Comparison of ENCODE assay signal across 22 cellular contexts in genomic region chr7:3710531-3710930, GRCh38.
DNase-seq lines count a peak whose midpoint lies in the region; ATAC-seq, FAIRE-seq and TF ChIP-seq lines count a peak whose summit lies in the region.
"Had no signal": no experiment of that assay in that cellular context is flagged by ENCODE, and none has a peak within 500 bp of the region (broad histone marks: within the 10 kb centered on the region; RNA-seq: fewer than 3 reads in every experiment).

No MANE protein-coding gene starts in this region.

- peak; percentile 27 for DNase-seq in MCF 10A (ENCODE audit: unreplicated experiment)
- DNase-seq in breast epithelium (ENCODE audit: low spot score in 2 of 2): no peak
- DNase-seq in Panc1 (ENCODE audit: low read depth, low spot score): no peak
- no peak for DNase-seq in left lung
- DNase-seq in urothelium cell line (ENCODE audit: low spot score): no peak
- no peak for DNase-seq in HTR-8/SVneo (ENCODE audit: insufficient read length, low spot score)
- DNase-seq in GM19239 (ENCODE audit: insufficient read length, low spot score): no peak
- DNase-seq: ACHN; C1 segment of cervical spinal cord; CD8-positive, alpha-beta memory T cell; DMS53; IMR-90; MG63; NCI-H1092 treated with DMSO at 0.1 percent for 48 hours; NCI-H1694; NCI-H2081 treated with DMSO at 0.1 percent for 48 hours; NCI-H524; SHP77; T-cell had no signal

- no peak overlapping the region for H3K4me3 ChIP-seq in breast epithelium
- no peak overlapping the region for H3K4me3 ChIP-seq in Panc1 (ENCODE audit: low read depth in 2 of 2, low read length in 2 of 2)
- H3K4me3 ChIP-seq in left lung: no peak overlapping the region
- H3K4me3 ChIP-seq: MG63, SK-N-MC had no signal

- H3K4me1 ChIP-seq in breast epithelium: no peaks in the 10 kb centered on the region
- H3K4me1 ChIP-seq in Panc1 (ENCODE audit: control insufficient read depth, insufficient read depth, low read length): peaks cover 19% of the 10 kb centered on the region
- H3K4me1 ChIP-seq in left lung: no peaks in the 10 kb centered on the region

- H3K4me1 Mint-ChIP-seq in MCF 10A (ENCODE audit: insufficient read depth, unreplicated experiment): peaks cover 13% of the 10 kb centered on the region

- H3K27me3 ChIP-seq in breast epithelium (no peaks in the 10 kb centered on the region), Panc1 (ENCODE audit: control insufficient read depth, insufficient read depth, low read length) (no peaks in the 10 kb centered on the region), left lung (no peaks in the 10 kb centered on the region)
- H3K27me3 ChIP-seq: MG63 had no signal

- intact Hi-C loops in MCF 10A (cut with micrococcal nuclease) (no loop called here), breast epithelium (cut with DNase I; ENCODE audit: low total_unique reads) (no loop called here), Panc1 (cut with micrococcal nuclease; ENCODE audit: unreplicated experiment) (no loop called here), left lung (cut with DNase I) (no loop called here)

- peaks cover 8% of the 10 kb centered on the region for H3K9me3 Mint-ChIP-seq in MCF 10A (ENCODE audit: unreplicated experiment)
- H3K9me3 Mint-ChIP-seq: T-cell had no signal

- ATAC-seq in Panc1 (peak; percentile 77; the same call in 1 of the 2 replicates), left lung (peak; percentile 70), HG02852 (IDR thresholded peaks at IDR 0.05; ENCODE audit: unreplicated experiment) (no peak)
- ATAC-seq: T-cell had no signal

- BruUV-seq in MCF 10A (replicated peaks; lab: Mats Ljungman, UMichigan) (no TSS peak), Panc1 (replicated peaks; lab: Mats Ljungman, UMichigan) (no TSS peak)

- H3K27ac Mint-ChIP-seq in MCF 10A (ENCODE audit: low read depth, unreplicated experiment): no peak overlapping the region
- H3K27ac Mint-ChIP-seq: CD8-positive, alpha-beta memory T cell had no signal

- H3K27me3 Mint-ChIP-seq in MCF 10A (ENCODE audit: insufficient read depth, unreplicated experiment): no peaks in the 10 kb centered on the region

- POLR2A ChIA-PET in MCF 10A (lab: Yijun Ruan, JAX): no interaction called here
- POLR2A ChIA-PET in Panc1 (lab: Charles Lee): no interaction called here

- no peak overlapping the region for H3K4me3 Mint-ChIP-seq in MCF 10A (ENCODE audit: unreplicated experiment)
- H3K4me3 Mint-ChIP-seq: CD8-positive, alpha-beta memory T cell; T-cell had no signal

- in situ Hi-C loops in Panc1 (cut with HindIII; ENCODE audit: low pct_unique_long_range_greater_than_20kb, low sequenced_read_pairs): no loop called here

- CTCF ChIA-PET in MCF 10A (lab: Yijun Ruan, JAX): interaction anchor here (0.5 kb wide), 1 partner anchor 121 kb away, joined by 3 read pairs; no protein-coding TSS in a partner anchor
- CTCF ChIA-PET in Panc1 (lab: Charles Lee): no interaction called here

- H3K9me3 ChIP-seq in breast epithelium (peaks cover 6 to 9% of the 10 kb centered on the region in 2 donors), Panc1 (ENCODE audit: control insufficient read depth, insufficient read depth, low read depth, low read length) (no peaks in the 10 kb centered on the region), left lung (peaks cover 0 to 6% of the 10 kb centered on the region in 2 donors)
- H3K9me3 ChIP-seq: MG63 had no signal

- no peak overlapping the region for H3K27ac ChIP-seq in breast epithelium
- peak overlapping the region; percentile 69; the same call in 1 of the 2 replicates for H3K27ac ChIP-seq in Panc1 (ENCODE audit: low read length)
- no peak overlapping the region for H3K27ac ChIP-seq in left lung
- H3K27ac ChIP-seq: HL-60, SK-N-MC had no signal

- no peaks in the 10 kb centered on the region for H3K36me3 ChIP-seq in breast epithelium
- no peaks in the 10 kb centered on the region for H3K36me3 ChIP-seq in Panc1 (ENCODE audit: control insufficient read depth, insufficient read depth, low read length)
- H3K36me3 ChIP-seq in left lung: no peaks in the 10 kb centered on the region
- H3K36me3 ChIP-seq: MG63 had no signal

- FAIRE-seq in urothelium cell line (lab: Jason Lieb, UNC): peak; percentile 84
- FAIRE-seq in HTR-8/SVneo (lab: Jason Lieb, UNC): no peak
- FAIRE-seq in GM19239 (lab: Jason Lieb, UNC): no peak

- TF ChIP-seq POLR2A in breast epithelium (IDR thresholded peaks at IDR 0.05): no peak

- TF ChIP-seq CTCF in MCF 10A (IDR thresholded peaks at IDR 0.05; ENCODE audit: unreplicated experiment): no peak
- no peak for TF ChIP-seq CTCF in breast epithelium (IDR thresholded peaks at IDR 0.05)
- no peak for TF ChIP-seq CTCF in Panc1 (IDR thresholded peaks at IDR 0.05)
- TF ChIP-seq CTCF in left lung (IDR thresholded peaks at IDR 0.05): no peak

- peaks cover 4% of the 10 kb centered on the region for H3K36me3 Mint-ChIP-seq in MCF 10A (ENCODE audit: insufficient read depth, unreplicated experiment)
- H3K36me3 Mint-ChIP-seq: CD8-positive, alpha-beta memory T cell had no signal
